Comparison of ENCODE assay signal across 13 cellular contexts in genomic region chr16:88560722-88561484, GRCh38. TPM values are rescaled to one million over a fixed set of nuclear protein-coding genes. Genes with fewer than 3 reads are reported as not detected.
A peak's percentile ranks its signal among the peaks of the same experiment; 100 is the strongest.
DNase-seq lines count a peak whose midpoint lies in the region; ATAC-seq, FAIRE-seq and TF ChIP-seq lines count a peak whose summit lies in the region.
"Had no signal": no experiment of that assay in that cellular context is flagged by ENCODE, and none has a peak within 500 bp of the region (broad histone marks: within the 10 kb centered on the region; RNA-seq: fewer than 3 reads in every experiment).

No MANE protein-coding gene starts in this region.

- H3K9ac ChIP-seq in H1 (replicated peaks in 1 of 4; ENCODE audit: extremely low read depth in 1 of 4, low read depth in 3 of 4, low read length in 3 of 4) (no peak overlapping the region), trophoblast cell (ENCODE audit: low read length) (no peak overlapping the region)

- H4K91ac ChIP-seq in H1 (replicated peaks; ENCODE audit: insufficient read length, low read length) (no peak overlapping the region), trophoblast cell (ENCODE audit: low read depth, low read length) (no peak overlapping the region)

- peak; percentile 3 for DNase-seq in NOMO-1 treated with DMSO at 0.1 percent for 48 hours (lab: John Stamatoyannopoulos, UW; ENCODE audit: unreplicated experiment)
- no peak for DNase-seq in NOMO-1 treated with dmso at 0.1 percent for 144 hours (lab: John Stamatoyannopoulos, UW; ENCODE audit: unreplicated experiment)
- peak; percentile 38 for DNase-seq in RPMI7951 (ENCODE audit: low read depth)
- DNase-seq in H1 (ENCODE audit: low read depth in 1 of 2, low spot score in 2 of 2) = peak in 1 of 2 experiments; percentile 74
- peak in 1 of 2 donors; percentile 6 for DNase-seq in trophoblast cell
- DNase-seq in body of pancreas = no peak
- DNase-seq: activated T-cell treated with anti-CD3 and anti-CD28 coated beads, Interleukin-2, amount 50 U/mL, for 72 hours; DMS79 treated with DMSO at 0.1 percent for 48 hours; occipital lobe; Peyer's patch had no signal

- H3K18ac ChIP-seq in H1 (ENCODE audit: extremely low read depth, low read length) = no peak overlapping the region
- H3K18ac ChIP-seq in trophoblast cell (ENCODE audit: low read length) = no peak overlapping the region

- no peak overlapping the region for H2BK15ac ChIP-seq in H1 (ENCODE audit: low read length)

- H3K23ac ChIP-seq in H1 (ENCODE audit: insufficient read length) (no peak overlapping the region), trophoblast cell (ENCODE audit: low read length) (no peak overlapping the region)

- H2AFZ ChIP-seq in H1 (ENCODE audit: low read length) = no peak overlapping the region
- H2AFZ ChIP-seq in trophoblast cell (ENCODE audit: insufficient read depth, low read length, poor library complexity) = no peak overlapping the region

- TF ChIP-seq CTCF in H1 (IDR thresholded peaks at IDR 0.05; ENCODE audit: control extremely low read depth in 1 of 3, insufficient read depth in 1 of 3, low read depth in 1 of 3, low read length in 3 of 3) (no peak), body of pancreas (IDR thresholded peaks at IDR 0.05) (no peak)

- H2BK120ac ChIP-seq in H1 (replicated peaks; ENCODE audit: low read depth, low read length) = no peak overlapping the region
- H2BK120ac ChIP-seq in trophoblast cell (ENCODE audit: insufficient read depth, low read length, poor library complexity) = no peak overlapping the region

- H2BK5ac ChIP-seq in H1 (ENCODE audit: low read depth, low read length) = no peak overlapping the region
- H2BK5ac ChIP-seq in trophoblast cell (ENCODE audit: low read depth, low read length, poor library complexity) = no peak overlapping the region

- no peak for ATAC-seq in HG03045 (IDR thresholded peaks at IDR 0.05; ENCODE audit: unreplicated experiment)
- ATAC-seq in body of pancreas = no peak
- ATAC-seq in GM18498 (IDR thresholded peaks at IDR 0.05; ENCODE audit: unreplicated experiment) = no peak

- H2AK5ac ChIP-seq in H1 (ENCODE audit: low read depth, low read length) (no peak overlapping the region; the same call in 1 of the 2 replicates), trophoblast cell (ENCODE audit: low read length) (no peak overlapping the region)

- TF ChIP-seq EP300 in H1 (IDR thresholded peaks at IDR 0.05; ENCODE audit: borderline replicate concordance in 1 of 2, low read depth in 2 of 2, low read length in 2 of 2) = no peak

- CTCF ChIA-PET in H1 (lab: Charles Lee; ENCODE audit: partially characterized antibody) = interaction anchor here (0.7 to 4.6 kb wide), 24 partner anchors 9 to 177 kb away, joined by 3 to 36 read pairs (median 4); partner anchors contain the start of gene ZC3H18

- H3K56ac ChIP-seq in H1 (replicated peaks; ENCODE audit: insufficient read length, low read depth, low read length) = no peak overlapping the region

- H3K79me2 ChIP-seq in H1 (ENCODE audit: control insufficient read depth in 1 of 2, insufficient read depth in 2 of 2, low read length in 2 of 2) (no peaks in the 10 kb centered on the region), trophoblast cell (ENCODE audit: control insufficient read depth, insufficient read depth, low read length, poor library complexity) (no peaks in the 10 kb centered on the region)

- 0 out of 8 replicates have a peak, but pooled peaks cover 0 to 2% (median 0%) of the 10 kb centered on the region in 4 experiments for H3K36me3 ChIP-seq in H1 (ENCODE audit: control insufficient read depth in 2 of 4, insufficient read depth in 4 of 4, low read length in 3 of 4)
- H3K36me3 ChIP-seq in trophoblast cell (ENCODE audit: control insufficient read depth in 1 of 2, insufficient read depth in 2 of 2, low read length in 2 of 2) = no peaks in the 10 kb centered on the region
- no peaks in the 10 kb centered on the region for H3K36me3 ChIP-seq in body of pancreas (replicated peaks in 1 of 2; ENCODE audit: insufficient read depth in 1 of 2, low read depth in 2 of 2)
- H3K36me3 ChIP-seq: Peyer's patch had no signal

- H3K4me1 ChIP-seq in H1 (replicated peaks in 1 of 4; ENCODE audit: control insufficient read depth in 3 of 4, insufficient read depth in 4 of 4, low read length in 3 of 4) (no peaks in the 10 kb centered on the region), trophoblast cell (ENCODE audit: control insufficient read depth in 1 of 2, insufficient read depth in 2 of 2, low read length in 2 of 2) (no peaks in the 10 kb centered on the region), body of pancreas (peaks cover 13% of the 10 kb centered on the region)

- WGBS in H1 (ENCODE audit: extremely low coverage in 1 of 2, insufficient coverage in 1 of 2, insufficient read length in 1 of 2, insufficient replicate concordance in 2 of 2, low coverage in 1 of 2, low lambda C conversion rate in 2 of 2, missing lambda C conversion rate in 1 of 2), 2 experiments = 84% methylated on average over 20 of the region's 22 CpGs; no CpG with 5 or more reads in 1 of the 2 experiments
- no CpG with 5 or more reads among the region's 22 CpGs for WGBS in trophoblast cell (ENCODE audit: extremely low coverage, insufficient coverage, insufficient read length)
- 68 to 70% methylated on average over 15 to 22 of the region's 22 CpGs for WGBS in body of pancreas, 2 donors

- no peak overlapping the region for H4K5ac ChIP-seq in H1 (ENCODE audit: insufficient read length, low read depth, low read length)

- no peak overlapping the region for H2BK12ac ChIP-seq in H1 (ENCODE audit: low read depth, low read length)
- H2BK12ac ChIP-seq in trophoblast cell (ENCODE audit: low read length) = no peak overlapping the region

- H3K14ac ChIP-seq in H1 (ENCODE audit: insufficient read length) (no peak overlapping the region), trophoblast cell (ENCODE audit: low read length) (no peak overlapping the region)

- TF ChIP-seq RAD21 in H1 (IDR thresholded peaks at IDR 0.05 in 1 of 2, conservative IDR thresholded peaks at IDR 0.05 in 1 of 2; ENCODE audit: low read depth in 2 of 2, low read length in 2 of 2) = no peak; a peak in 1 of 4 replicates

- H3K4me3 ChIP-seq in H1 (ENCODE audit: extremely low read depth in 1 of 4, insufficient read depth in 2 of 4, low read depth in 3 of 4, low read length in 4 of 4) (no peak overlapping the region), trophoblast cell (ENCODE audit: low read depth, low read length) (peak overlapping the region; percentile 41), body of pancreas (no peak overlapping the region)
- H3K4me3 ChIP-seq: Peyer's patch had no signal

- H3K4ac ChIP-seq in H1 (replicated peaks; ENCODE audit: insufficient read length, low read depth, low read length) = no peak overlapping the region
- H3K4ac ChIP-seq in trophoblast cell (ENCODE audit: low read depth, low read length) = no peak overlapping the region

- H4K8ac ChIP-seq in H1 (ENCODE audit: extremely low read depth, insufficient read depth, low read length) (no peak overlapping the region), trophoblast cell (ENCODE audit: low read depth, low read length) (no peak overlapping the region)

- TF ChIP-seq POLR2A in H1 (IDR thresholded peaks at IDR 0.05; ENCODE audit: control extremely low read depth in 1 of 2, low read depth in 2 of 2, low read length in 2 of 2) (no peak), body of pancreas (IDR thresholded peaks at IDR 0.05) (no peak)

- H3K9me3 ChIP-seq in H1 (ENCODE audit: insufficient read depth in 2 of 2, low read depth in 1 of 2, low read length in 1 of 2) = no peaks in the 10 kb centered on the region
- peaks cover 3% of the 10 kb centered on the region for H3K9me3 ChIP-seq in trophoblast cell (ENCODE audit: insufficient read depth, low read depth, low read length)
- H3K9me3 ChIP-seq in body of pancreas = no peaks in the 10 kb centered on the region

- H3K4me2 ChIP-seq in H1 (ENCODE audit: insufficient read depth in 1 of 2, low read depth in 2 of 2, low read length in 2 of 2) (no peak overlapping the region), trophoblast cell (ENCODE audit: low read length) (no peak overlapping the region)

- H3K27ac ChIP-seq in H1 (ENCODE audit: low read depth, low read length) (no peak overlapping the region), trophoblast cell (ENCODE audit: low read depth, low read length) (no peak overlapping the region), body of pancreas (no peak overlapping the region)
- H3K27ac ChIP-seq: Peyer's patch, VCaP had no signal

- H3K79me1 ChIP-seq in H1 (ENCODE audit: low read depth, low read length) = no peaks in the 10 kb centered on the region
- no peaks in the 10 kb centered on the region for H3K79me1 ChIP-seq in trophoblast cell (ENCODE audit: low read length)

- H4K12ac ChIP-seq in trophoblast cell (ENCODE audit: low read depth, low read length) = no peak overlapping the region

- H3K27me3 ChIP-seq in H1 (replicated peaks in 1 of 4; ENCODE audit: control insufficient read depth in 3 of 4, extremely low read depth in 1 of 4, insufficient read depth in 3 of 4, low read length in 3 of 4) = peaks cover 0 to 6% (median 0%) of the 10 kb centered on the region in 4 experiments; a peak in 3 of 7 replicates
- no peaks in the 10 kb centered on the region for H3K27me3 ChIP-seq in trophoblast cell (ENCODE audit: insufficient read depth, low read length)
- no peaks in the 10 kb centered on the region for H3K27me3 ChIP-seq in body of pancreas
- H3K27me3 ChIP-seq: Peyer's patch had no signal

- peaks cover 0 to 2% of the 10 kb centered on the region in 2 experiments for H4K20me1 ChIP-seq in H1 (replicated peaks in 1 of 2; ENCODE audit: control insufficient read depth in 1 of 2, insufficient read depth in 2 of 2, low read length in 2 of 2)

- POLR2A ChIA-PET in H1 (lab: Charles Lee; ENCODE audit: partially characterized antibody) = interaction anchor here (0.9 to 1.4 kb wide), 3 partner anchors 9 to 109 kb away, joined by 3 to 4 read pairs (median 4); partner anchors contain the start of gene ZC3H18

- FAIRE-seq in H1 (lab: Jason Lieb, UNC) = no peak

- H3K23me2 ChIP-seq in H1 (ENCODE audit: low read depth, low read length) = no peaks in the 10 kb centered on the region

- intact Hi-C loops in body of pancreas (cut with DNase I) = loop anchor here (5.0 kb wide), 1 partner anchor 119 kb away; no protein-coding TSS in a partner anchor

- no peak overlapping the region for H2BK20ac ChIP-seq in H1 (ENCODE audit: low read length)

TF ChIP-seq in H1, 55 proteins besides CTCF, POLR2A, EP300 and RAD21 (continues in another document):
- TF ChIP-seq JUND (IDR thresholded peaks at IDR 0.05; ENCODE audit: low read length) = no peak

RNA-seq across cellular contexts. Expression of gene ZC3H18, which starts 9.3 kb away (rescaled TPM):
- total RNA-seq in RPMI7951 (2014; rRNA removed; shearing (Covaris generic)) = 6.4 and 7.9 TPM in 2 replicates
- 70.3 and 73.2 TPM in 2 replicates for total RNA-seq in H1 (2021; fragmentation: NEBNext Ultra II Directional; extraction: Animal tissue kit (Norgen Biotek cat#: 25700))
- 12.1 and 19.2 TPM in 2 replicates for polyA plus RNA-seq in H1 (2011; rRNA removed)
- 17.0 TPM for polyA plus RNA-seq in H1 (2011; cell fraction: cytosol; rRNA removed)
- polyA plus RNA-seq in H1 (2011; cell fraction: nucleus; rRNA removed) = 42.7 TPM
- polyA plus RNA-seq in H1 (2012, experiment 1 of 2) = 44.2 to 48.4 TPM (median 46.4 TPM) in 4 replicates
- 35.2 TPM for polyA plus RNA-seq in H1 (2012, experiment 2 of 2)
- polyA plus RNA-seq in H1 (2013, experiment 1 of 2) = 47.2 TPM
- 44.5 TPM for polyA plus RNA-seq in H1 (2013, experiment 2 of 2)
- 6.4 and 11.1 TPM in 2 replicates for polyA minus RNA-seq in H1 (2011; rRNA and poly(A)+ RNA removed)
- 19.7 TPM for polyA minus RNA-seq in H1 (2011; cell fraction: cytosol; rRNA and poly(A)+ RNA removed)
- polyA minus RNA-seq in H1 (2011; cell fraction: nucleus; rRNA and poly(A)+ RNA removed) = 18.5 TPM
- 35.5 and 35.7 TPM in 2 replicates for polyA plus RNA-seq in trophoblast cell (2013)
- 10 to 100 TPM; 11.7 to 22.4 TPM for total RNA-seq in body of pancreas

Comparison
In these comparisons a context has a peak if more than half of its experiments do, and no peak if none do; other contexts are left out.
1. DNase-seq: peak in NOMO-1 treated with DMSO at 0.1 percent for 48 hours (single experiment) and RPMI7951 (single experiment); none in NOMO-1 treated with dmso at 0.1 percent for 144 hours (single experiment) and body of pancreas (0 of 4).